ENCODE assay signal across 16 cellular contexts in genomic region chr1:143699731-143700130, GRCh38.
"Had no signal": no experiment of that assay in that cellular context is flagged by ENCODE, and none has a peak within 500 bp of the region (broad histone marks: within the 10 kb centered on the region; RNA-seq: fewer than 3 reads in every experiment).

No MANE protein-coding gene starts in this region.

- H3K27ac ChIP-seq: colonic mucosa, esophagus squamous epithelium, tibial nerve, VCaP had no signal

- H3K4me3 Mint-ChIP-seq: activated T-cell treated with anti-CD3 and anti-CD28 coated beads, Interleukin-2, amount 50 U/mL, for 24 hours; stimulated activated memory B cell treated with anti-CD40 and anti-IgM and Interleukin-4, amounts not matched to agents 10 μg/mL and 1 μg/mL and 100 μg/mL, for 72 hours had no signal

- H3K36me3 ChIP-seq: colonic mucosa, esophagus squamous epithelium, tibial nerve had no signal

- H3K4me1 ChIP-seq: colonic mucosa, esophagus squamous epithelium, tibial nerve had no signal

- H3K27me3 ChIP-seq: colonic mucosa had no signal

- H3K4me1 Mint-ChIP-seq: memory B cell had no signal

- H3K9me3 ChIP-seq: colonic mucosa, esophagus squamous epithelium, SK-N-SH, tibial nerve had no signal

- H3K4me3 ChIP-seq: colonic mucosa had no signal

- ATAC-seq: left colon; natural killer cell treated with Interleukin-12 subunit alpha and Interleukin-12 subunit beta and Interleukin-15 and Interleukin-18, amount 100 ng/mL, for 72 hours; stimulated activated memory B cell treated with anti-CD40 and anti-IgM and Interleukin-4, amounts not matched to agents 10 μg/mL and 1 μg/mL and 100 μg/mL, for 72 hours had no signal

- H3K36me3 Mint-ChIP-seq: activated naive CD8-positive, alpha-beta T cell; natural killer cell treated with Interleukin-12 subunit alpha and Interleukin-12 subunit beta and Interleukin-15 and Interleukin-18, amount 100 ng/mL, for 72 hours; stimulated activated memory B cell treated with anti-CD40 and anti-IgM and Interleukin-4, amounts not matched to agents 10 μg/mL and 1 μg/mL and 100 μg/mL, for 72 hours had no signal

- H3K27ac Mint-ChIP-seq: activated naive CD8-positive, alpha-beta T cell; activated T-cell treated with anti-CD3 and anti-CD28 coated beads, Interleukin-2, amount 50 U/mL, for 24 hours; memory B cell; natural killer cell treated with Interleukin-12 subunit alpha and Interleukin-12 subunit beta and Interleukin-15 and Interleukin-18, amount 100 ng/mL, for 72 hours; stimulated activated memory B cell treated with anti-CD40 and anti-IgM and Interleukin-4, amounts not matched to agents 10 μg/mL and 1 μg/mL and 100 μg/mL, for 72 hours had no signal

- DNase-seq: activated CD4-positive, alpha-beta T cell treated with anti-CD3 and anti-CD28 coated beads, Interleukin-2, amount 50 U/mL, for 48 hours; activated gamma-delta T cell; activated T-cell treated with anti-CD3 and anti-CD28 coated beads, Interleukin-2, amount 50 U/mL, for 24 hours; amniotic stem cell; central memory CD4-positive, alpha-beta T cell; colonic mucosa; esophagus squamous epithelium; hippocampal formation; left colon; SK-N-SH had no signal

- H3K9me3 Mint-ChIP-seq: activated T-cell treated with anti-CD3 and anti-CD28 coated beads, Interleukin-2, amount 50 U/mL, for 24 hours had no signal
